In the genomic region with DNA sequence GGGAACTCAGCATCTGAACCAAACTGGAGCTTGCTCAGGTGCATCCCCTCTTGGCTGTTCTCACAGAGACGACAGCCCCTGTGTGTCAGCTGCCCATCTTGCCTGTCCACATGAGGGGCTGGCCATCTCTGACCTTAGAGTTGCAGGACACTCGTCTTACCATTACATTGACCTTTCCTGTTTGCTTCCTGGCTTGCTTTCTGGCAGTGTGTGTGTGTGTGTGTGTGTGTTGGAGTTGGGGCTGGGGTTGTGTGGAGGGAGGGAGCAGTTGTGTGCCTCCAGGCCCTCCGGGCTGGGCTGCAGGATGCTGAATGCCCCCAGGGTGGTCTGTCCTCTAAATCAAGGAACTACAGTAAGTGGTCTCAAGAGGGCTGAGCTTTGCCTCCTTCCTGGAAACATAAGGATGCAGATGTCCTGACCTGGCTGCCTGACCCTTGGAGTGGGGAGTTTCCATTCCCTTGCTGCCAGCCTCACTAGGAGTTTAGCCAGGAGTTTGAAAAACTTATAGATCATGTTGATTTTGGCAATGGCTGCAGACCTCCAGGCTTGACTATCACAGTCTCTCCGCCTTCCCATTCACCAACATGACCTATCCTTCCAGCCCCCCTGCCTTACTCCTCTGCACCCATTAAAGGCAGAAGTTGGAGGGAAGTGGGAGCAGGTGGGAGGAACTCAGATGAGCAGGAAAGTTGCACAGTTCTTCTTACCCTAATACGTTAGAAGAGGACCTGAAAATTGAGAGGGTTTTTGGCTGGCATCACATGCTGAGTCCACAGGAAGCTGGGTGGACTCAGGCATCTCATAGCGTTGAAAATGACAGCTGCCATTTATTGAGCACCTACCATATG, we compare ENCODE assay signal across 22 cellular contexts. TPM values are rescaled to one million over a fixed set of nuclear protein-coding genes. Genes with fewer than 3 reads are reported as not detected.
A peak's percentile ranks its signal among the peaks of the same experiment; 100 is the strongest.
DNase-seq lines count a peak whose midpoint lies in the region; ATAC-seq and TF ChIP-seq lines count a peak whose summit lies in the region.
"Had no signal": no experiment of that assay in that cellular context is flagged by ENCODE, and none has a peak within 500 bp of the region (broad histone marks: within the 10 kb centered on the region; RNA-seq: fewer than 3 reads in every experiment).

No MANE protein-coding gene starts in this region.

- TF ChIP-seq POLR2A in right lobe of liver (IDR thresholded peaks at IDR 0.05) (no peak), transverse colon (IDR thresholded peaks at IDR 0.05) (no peak)

- H3K9me3 Mint-ChIP-seq in activated T-cell treated with anti-CD3 and anti-CD28 coated beads, Interleukin-2, amount 50 U/mL, for 4 hours: no peaks in the 10 kb centered on the region
- H3K9me3 Mint-ChIP-seq: activated CD4-positive, alpha-beta T cell treated with anti-CD3 and anti-CD28 coated beads, Interleukin-2, amount 10 ng/mL, durations not matched to agents 7 days and 5 days; activated naive CD8-positive, alpha-beta T cell treated with anti-CD3 and anti-CD28 coated beads, Interleukin-2, amount 50 U/mL, for 24 hours; brain; T-helper 1 cell treated with Interleukin-12 subunit alpha and Interleukin-12 subunit beta and Interleukin-4 antibody, amounts not matched to agents 30 μg/mL and 1 μg/mL, for 36 hours had no signal

- H3K36me3 ChIP-seq in cardiac muscle cell (no peaks in the 10 kb centered on the region), right lobe of liver (no peaks in the 10 kb centered on the region), tibial artery (no peaks in the 10 kb centered on the region), transverse colon (no peaks in the 10 kb centered on the region)
- H3K36me3 ChIP-seq: BE2C, colonic mucosa, heart left ventricle had no signal

- no peaks in the 10 kb centered on the region for H3K27me3 Mint-ChIP-seq in activated T-cell treated with anti-CD3 and anti-CD28 coated beads, Interleukin-2, amount 50 U/mL, for 4 hours (ENCODE audit: low read depth)
- H3K27me3 Mint-ChIP-seq: activated naive CD8-positive, alpha-beta T cell treated with anti-CD3 and anti-CD28 coated beads, Interleukin-2, amount 50 U/mL, for 24 hours had no signal

- H3K4me3 ChIP-seq in cardiac muscle cell (no peak overlapping the region), right lobe of liver (no peak overlapping the region), tibial artery (no peak overlapping the region), transverse colon (no peak overlapping the region)
- H3K4me3 ChIP-seq: colonic mucosa, heart left ventricle, PC-9 had no signal

- in situ Hi-C loops in transverse colon (cut with MboI; ENCODE audit: low pct_ligation_motif_present in 1 of 4, low pct_unique_long_range_greater_than_20kb in 1 of 4, low sequenced_read_pairs in 3 of 4): no loop called here

- 17% methylated on average over 3 of the region's 6 CpGs for WGBS in right lobe of liver (ENCODE audit: insufficient coverage, low coverage, low lambda C conversion rate, missing lambda C conversion rate)
- WGBS in transverse colon (ENCODE audit: low coverage in 1 of 2), 2 donors: 50 to 75% methylated on average over 2 to 6 of the region's 6 CpGs

- CTCF ChIA-PET in RWPE1 (lab: Yijun Ruan, JAX): interaction anchor here (1.1 to 1.9 kb wide), 3 partner anchors 9 to 21 kb away, joined by 3 to 9 read pairs (median 3); no protein-coding TSS in a partner anchor

- ATAC-seq in left cardiac atrium (no peak), right lobe of liver (peak; percentile 62 to 89 (median 82))
- ATAC-seq in activated T-cell treated with anti-CD3 and anti-CD28 coated beads, Interleukin-2, amount 50 U/mL, for 4 hours: no peak
- ATAC-seq: activated naive CD8-positive, alpha-beta T cell treated with anti-CD3 and anti-CD28 coated beads, Interleukin-2, amount 50 U/mL, for 24 hours; heart left ventricle; left colon had no signal

- POLR2A ChIA-PET in RWPE1 (lab: Yijun Ruan, JAX; ENCODE audit: low non-redundant PET): no interaction called here

- H3K27ac ChIP-seq in cardiac muscle cell: peak overlapping the region; percentile 32
- H3K27ac ChIP-seq in RWPE1: peak overlapping the region; percentile 86
- H3K27ac ChIP-seq in right lobe of liver: peak overlapping the region in 1 of 3 donors; percentile 57
- H3K27ac ChIP-seq in tibial artery: no peak overlapping the region
- H3K27ac ChIP-seq in transverse colon: no peak overlapping the region
- H3K27ac ChIP-seq: colonic mucosa, heart left ventricle, PC-9 had no signal

- no peaks in the 10 kb centered on the region for H3K36me3 Mint-ChIP-seq in activated T-cell treated with anti-CD3 and anti-CD28 coated beads, Interleukin-2, amount 50 U/mL, for 4 hours (ENCODE audit: insufficient read depth)
- H3K36me3 Mint-ChIP-seq: brain had no signal

- TF ChIP-seq CTCF in cardiac muscle cell (IDR thresholded peaks at IDR 0.05; ENCODE audit: low read depth, low read length) (no peak), RWPE1 (conservative IDR thresholded peaks at IDR 0.05; ENCODE audit: low read depth) (no peak), right lobe of liver (IDR thresholded peaks at IDR 0.05) (no peak), tibial artery (IDR thresholded peaks at IDR 0.05) (no peak), transverse colon (IDR thresholded peaks at IDR 0.05) (no peak)

- H3K27me3 ChIP-seq in cardiac muscle cell: no peaks in the 10 kb centered on the region
- H3K27me3 ChIP-seq in right lobe of liver: no peaks in the 10 kb centered on the region
- no peaks in the 10 kb centered on the region for H3K27me3 ChIP-seq in tibial artery
- H3K27me3 ChIP-seq in transverse colon: no peaks in the 10 kb centered on the region
- H3K27me3 ChIP-seq: colonic mucosa, heart left ventricle had no signal

- DNase-seq in cardiac muscle cell (ENCODE audit: low read depth in 1 of 2, low spot score in 1 of 2) (no peak), left cardiac atrium (no peak), RWPE1 (ENCODE audit: low spot score) (no peak), right lobe of liver (peak in 2 of 3 donors; percentile 48 to 69), tibial artery (peak; percentile 5 to 34), NCI-H1105 treated with DMSO at 0.1 percent for 48 hours (lab: John Stamatoyannopoulos, UW) (no peak), transverse colon (no peak)
- no peak for DNase-seq in activated T-cell treated with anti-CD3 and anti-CD28 coated beads, Interleukin-2, amount 50 U/mL, for 4 hours
- DNase-seq: activated CD4-positive, alpha-beta T cell treated with anti-CD3 and anti-CD28 coated beads, Interleukin-2, amount 10 ng/mL, durations not matched to agents 7 days and 5 days; activated CD8-positive, alpha-beta memory T cell treated with anti-CD3 and anti-CD28 coated beads, Interleukin-2, amount 50 U/mL, for 4 hours; activated effector memory CD4-positive, alpha-beta T cell treated with Interleukin-2 at 50 U/mL for 16 hours; activated naive CD8-positive, alpha-beta T cell treated with anti-CD3 and anti-CD28 coated beads, Interleukin-2, amount 50 U/mL, for 24 hours; BE2C; Caco-2; colonic mucosa; left colon; NCI-H187 treated with DMSO at 0.1 percent for 48 hours; PC-9; stimulated activated CD4-positive, alpha-beta T cell treated with anti-CD3 and anti-CD28 coated beads, Interleukin-4, amount 100 ng/mL, for 4 hours had no signal

- no peak overlapping the region for H3K4me3 Mint-ChIP-seq in activated T-cell treated with anti-CD3 and anti-CD28 coated beads, Interleukin-2, amount 50 U/mL, for 4 hours
- H3K4me3 Mint-ChIP-seq: activated CD4-positive, alpha-beta T cell treated with anti-CD3 and anti-CD28 coated beads, Interleukin-2, amount 10 ng/mL, durations not matched to agents 7 days and 5 days; activated naive CD8-positive, alpha-beta T cell treated with anti-CD3 and anti-CD28 coated beads, Interleukin-2, amount 50 U/mL, for 24 hours; brain; T-helper 1 cell treated with Interleukin-12 subunit alpha and Interleukin-12 subunit beta and Interleukin-4 antibody, amounts not matched to agents 30 μg/mL and 1 μg/mL, for 36 hours had no signal

- H3K9me3 ChIP-seq in cardiac muscle cell (ENCODE audit: low read depth) (no peaks in the 10 kb centered on the region), right lobe of liver (no peaks in the 10 kb centered on the region), tibial artery (no peaks in the 10 kb centered on the region), transverse colon (no peaks in the 10 kb centered on the region)
- H3K9me3 ChIP-seq: BE2C, Caco-2, colonic mucosa, heart left ventricle had no signal

- peaks cover 4% of the 10 kb centered on the region for H3K4me1 Mint-ChIP-seq in activated T-cell treated with anti-CD3 and anti-CD28 coated beads, Interleukin-2, amount 50 U/mL, for 4 hours (ENCODE audit: low read depth)

- no peak for TF ChIP-seq EP300 in transverse colon (IDR thresholded peaks at IDR 0.05; ENCODE audit: low read depth)

- intact Hi-C loops in left cardiac atrium (cut with DNase I): no loop called here
- intact Hi-C loops in right lobe of liver (cut with DNase I): no loop called here
- intact Hi-C loops in tibial artery (cut with DNase I; ENCODE audit: low total_unique reads): no loop called here
- intact Hi-C loops in transverse colon (cut with DNase I; ENCODE audit: low total_unique reads): no loop called here

- peaks cover 22% of the 10 kb centered on the region for H3K4me1 ChIP-seq in cardiac muscle cell (ENCODE audit: low read depth)
- peaks cover 0 to 24% (median 7%) of the 10 kb centered on the region in 4 donors for H3K4me1 ChIP-seq in right lobe of liver
- peaks cover 0 to 10% (median 7%) of the 10 kb centered on the region in 4 donors for H3K4me1 ChIP-seq in tibial artery
- H3K4me1 ChIP-seq in transverse colon: no peaks in the 10 kb centered on the region
- H3K4me1 ChIP-seq: BE2C, colonic mucosa had no signal

RNA-seq across cellular contexts. Expression of gene RASSF5, which starts 19.0 kb away (rescaled TPM):
- total RNA-seq in cardiac muscle cell: 45.3 and 50.7 TPM in 2 replicates
- polyA plus RNA-seq in cardiac muscle cell: 40.9 and 42.0 TPM in 2 replicates
- total RNA-seq in left cardiac atrium: 10 to 100 TPM in 1 of 2 donors, 1 to 10 TPM in 1; 7.8 to 10.0 TPM
- 10 to 100 TPM in 5 of 6 experiments, 1 to 10 TPM in 1; 8.1 to 18.8 (median 12.6) TPM for total RNA-seq in right lobe of liver
- total RNA-seq in activated T-cell treated with anti-CD3 and anti-CD28 coated beads, Interleukin-2, amount 50 U/mL, for 4 hours: 100 to 1,000 TPM; 179 to 227 (median 216) TPM
- total RNA-seq in transverse colon: 10 to 100 TPM in 1 of 4 donors, 1 to 10 TPM in 3; 4.6 to 14.0 (median 7.8) TPM

RNA-seq across cellular contexts. Expression of gene IKBKE, which starts 56.0 kb away (rescaled TPM):
- total RNA-seq in cardiac muscle cell (22.8 and 24.7 TPM in 2 replicates), left cardiac atrium (1 to 10 TPM in 1 of 2 donors, under 1 TPM in 1; 0.94 to 1.7 TPM), right lobe of liver (1 to 10 TPM in 5 of 6 experiments, under 1 TPM in 1; 0.86 to 2.7 (median 1.9) TPM), transverse colon (10 to 100 TPM; 13.8 to 77.4 (median 17.8) TPM)
- polyA plus RNA-seq in cardiac muscle cell: 13.6 and 27.0 TPM in 2 replicates
- total RNA-seq in activated T-cell treated with anti-CD3 and anti-CD28 coated beads, Interleukin-2, amount 50 U/mL, for 4 hours: 10 to 100 TPM; 14.7 to 17.2 (median 16.1) TPM

Comparison
In these comparisons a context has a peak if more than half of its experiments do, and no peak if none do; other contexts are left out.
1. DNase-seq: peak in right lobe of liver (2 of 3) and tibial artery (2 of 2); none in cardiac muscle cell (0 of 2), left cardiac atrium (single experiment), RWPE1 (single experiment), activated T-cell treated with anti-CD3 and anti-CD28 coated beads, Interleukin-2, amount 50 U/mL, for 4 hours (single experiment), NCI-H1105 treated with DMSO at 0.1 percent for 48 hours (single experiment) and transverse colon (single experiment).
2. H3K27ac ChIP-seq: peak in cardiac muscle cell (single experiment) and RWPE1 (single experiment); none in tibial artery (0 of 2) and transverse colon (0 of 4).
3. ATAC-seq: peak in right lobe of liver (4 of 4); none in left cardiac atrium (0 of 2) and activated T-cell treated with anti-CD3 and anti-CD28 coated beads, Interleukin-2, amount 50 U/mL, for 4 hours (0 of 2).